Comparison of ENCODE assay signal across 11 cellular contexts in the genomic region with DNA sequence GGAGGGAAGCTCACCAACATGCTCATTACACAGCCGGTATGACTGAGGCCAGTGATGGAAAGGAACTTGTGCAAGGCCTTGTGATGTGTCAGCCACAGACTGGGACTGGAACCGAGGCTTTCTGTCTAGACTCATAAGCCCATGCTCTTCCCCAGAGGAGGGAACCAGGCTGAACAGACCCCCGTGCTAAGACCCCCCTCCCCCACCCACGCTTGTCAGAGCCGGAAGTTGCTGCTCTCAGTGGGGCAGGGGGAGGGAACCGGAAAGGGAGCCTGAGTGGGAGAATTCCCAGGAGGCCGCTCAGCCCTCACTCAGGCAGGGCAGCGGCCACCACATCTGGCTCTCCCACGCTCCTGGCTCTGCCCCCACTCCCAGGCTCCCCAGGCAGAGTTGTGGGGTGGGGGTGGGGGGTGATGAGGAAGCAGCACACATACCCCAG. TPM values are rescaled to one million over a fixed set of nuclear protein-coding genes. Genes with fewer than 3 reads are reported as not detected.
DNase-seq lines count a peak whose midpoint lies in the region; ATAC-seq, FAIRE-seq and TF ChIP-seq lines count a peak whose summit lies in the region.
"Had no signal": no experiment of that assay in that cellular context is flagged by ENCODE, and none has a peak within 500 bp of the region (broad histone marks: within the 10 kb centered on the region; RNA-seq: fewer than 3 reads in every experiment).

No MANE protein-coding gene starts in this region.

- H3K9me3 ChIP-seq in ascending aorta, result no peaks in the 10 kb centered on the region
- H3K9me3 ChIP-seq in kidney (ENCODE audit: control insufficient read depth in 1 of 2, low read length in 2 of 2), result no peaks in the 10 kb centered on the region
- no peaks in the 10 kb centered on the region for H3K9me3 ChIP-seq in thoracic aorta

- peaks cover 13% of the 10 kb centered on the region for H3K27me3 ChIP-seq in GM23338 (ENCODE audit: insufficient read depth)
- no peaks in the 10 kb centered on the region for H3K27me3 ChIP-seq in ascending aorta
- H3K27me3 ChIP-seq in thoracic aorta (replicated peaks; ENCODE audit: insufficient read depth), result no peaks in the 10 kb centered on the region

- intact Hi-C loops in ascending aorta (cut with DNase I), result loop anchor here (2.0 to 10.0 kb wide), 3 partner anchors 17 to 625 kb away; no protein-coding TSS in a partner anchor
- intact Hi-C loops in kidney (cut with DNase I), result no loop called here

- H3K9ac ChIP-seq in kidney (ENCODE audit: low read length in 2 of 2), result no peak overlapping the region

- no peaks in the 10 kb centered on the region for H3K79me2 ChIP-seq in GM23338 (replicated peaks; ENCODE audit: insufficient read depth)

- 0 out of 2 replicates have a peak, but pooled peaks cover 4% of the 10 kb centered on the region for H3F3A ChIP-seq in GM23338 (replicated peaks; ENCODE audit: low read depth)

- H3K27ac ChIP-seq in GM23338 (ENCODE audit: low read depth) (no peak overlapping the region), ascending aorta (peak overlapping the region; percentile 98 to 99), kidney (ENCODE audit: low read depth in 2 of 2, low read length in 2 of 2) (peak overlapping the region; percentile 69 to 82), thoracic aorta (peak overlapping the region; percentile 88 to 94)

- H3K4me1 Mint-ChIP-seq in GM23338, result peaks cover 34% of the 10 kb centered on the region

- no peak overlapping the region for H3K4me2 ChIP-seq in GM23338

- DNase-seq in GM23338 (ENCODE audit: low spot score) (peak; percentile 34), ascending aorta (ENCODE audit: low spot score in 2 of 2) (peak in 1 of 2 donors; percentile 83), kidney (no peak), thoracic aorta (ENCODE audit: low spot score) (no peak), NCI-H1092 treated with DMSO at 0.1 percent for 48 hours (lab: John Stamatoyannopoulos, UW) (no peak), AML-193 (lab: John Stamatoyannopoulos, UW) (no peak)
- DNase-seq: activated gamma-delta T cell, naive B cell, NCI-H2227 treated with DMSO at 0.1 percent for 48 hours had no signal

- no peaks in the 10 kb centered on the region for H3K9me3 Mint-ChIP-seq in GM23338
- H3K9me3 Mint-ChIP-seq: naive B cell had no signal

- peaks cover 13% of the 10 kb centered on the region; the same call in 1 of the 2 replicates for H3K4me1 ChIP-seq in GM23338 (ENCODE audit: insufficient read depth)
- peaks cover 28 to 61% of the 10 kb centered on the region in 2 donors for H3K4me1 ChIP-seq in ascending aorta
- peaks cover 11 to 14% of the 10 kb centered on the region in 2 donors for H3K4me1 ChIP-seq in kidney (ENCODE audit: control insufficient read depth in 1 of 2, insufficient read depth in 1 of 2, low read depth in 1 of 2, low read length in 2 of 2)
- peaks cover 39 to 76% of the 10 kb centered on the region in 2 donors for H3K4me1 ChIP-seq in thoracic aorta (ENCODE audit: control insufficient read depth in 1 of 2, low read depth in 2 of 2)

- H3K36me3 ChIP-seq in GM23338 (ENCODE audit: insufficient read depth), result no peaks in the 10 kb centered on the region
- H3K36me3 ChIP-seq in ascending aorta, result no peaks in the 10 kb centered on the region
- H3K36me3 ChIP-seq in kidney (ENCODE audit: control insufficient read depth in 1 of 2, insufficient read depth in 2 of 2, low read length in 2 of 2), result no peaks in the 10 kb centered on the region
- no peaks in the 10 kb centered on the region for H3K36me3 ChIP-seq in thoracic aorta

- no peak overlapping the region for H2AFZ ChIP-seq in GM23338

- H3K27me3 Mint-ChIP-seq in GM23338 (ENCODE audit: insufficient read depth, low read depth, poor library complexity), result peaks cover 25% of the 10 kb centered on the region

- TF ChIP-seq CTCF in GM23338 (conservative IDR thresholded peaks at IDR 0.05; ENCODE audit: low read depth in 2 of 2) (no peak), ascending aorta (IDR thresholded peaks at IDR 0.05) (no peak), kidney (IDR thresholded peaks at IDR 0.05; ENCODE audit: borderline replicate concordance, extremely low read depth, insufficient read depth) (no peak), thoracic aorta (IDR thresholded peaks at IDR 0.05) (no peak)

- H3K9me2 ChIP-seq in GM23338 (ENCODE audit: insufficient read depth), result no peaks in the 10 kb centered on the region

- ATAC-seq in GM23338 (no peak), thoracic aorta (ENCODE audit: insufficient number of reproducible peaks, low FRiP score, low read depth) (no peak), HG03095 (IDR thresholded peaks at IDR 0.05; ENCODE audit: unreplicated experiment) (no peak), HG02588 (IDR thresholded peaks at IDR 0.05; ENCODE audit: unreplicated experiment) (no peak)

- FAIRE-seq in kidney (lab: Jason Lieb, UNC), result no peak

- no peaks in the 10 kb centered on the region for H3K36me3 Mint-ChIP-seq in GM23338 (ENCODE audit: low read depth)
- H3K36me3 Mint-ChIP-seq: naive B cell had no signal

- H3K4me3 Mint-ChIP-seq in GM23338, result no peak overlapping the region

- no peaks in the 10 kb centered on the region; the same call in 1 of the 2 replicates for H4K20me1 ChIP-seq in GM23338 (replicated peaks; ENCODE audit: insufficient read depth)

- no peak overlapping the region for H3K4me3 ChIP-seq in GM23338
- no peak overlapping the region for H3K4me3 ChIP-seq in ascending aorta
- H3K4me3 ChIP-seq in kidney (ENCODE audit: low read length in 2 of 2), result no peak overlapping the region
- H3K4me3 ChIP-seq in thoracic aorta, result no peak overlapping the region

- H3K27ac Mint-ChIP-seq in GM23338, result no peak overlapping the region

TF ChIP-seq in GM23338, 12 proteins besides CTCF, POLR2A, EP300 and RAD21:
- no peak for TF ChIP-seq EZH2phosphoT487 (IDR thresholded peaks at IDR 0.05; ENCODE audit: unreplicated experiment)
- TF ChIP-seq POLR2AphosphoS5 (IDR thresholded peaks at IDR 0.05; ENCODE audit: low read depth), result no peak
- TF ChIP-seq NANOG (IDR thresholded peaks at IDR 0.05; ENCODE audit: borderline replicate concordance), result no peak
- TF ChIP-seq ZNF114 (CRISPR knock-in tag; IDR thresholded peaks at IDR 0.05), result no peak
- TF ChIP-seq, protein P1, sequence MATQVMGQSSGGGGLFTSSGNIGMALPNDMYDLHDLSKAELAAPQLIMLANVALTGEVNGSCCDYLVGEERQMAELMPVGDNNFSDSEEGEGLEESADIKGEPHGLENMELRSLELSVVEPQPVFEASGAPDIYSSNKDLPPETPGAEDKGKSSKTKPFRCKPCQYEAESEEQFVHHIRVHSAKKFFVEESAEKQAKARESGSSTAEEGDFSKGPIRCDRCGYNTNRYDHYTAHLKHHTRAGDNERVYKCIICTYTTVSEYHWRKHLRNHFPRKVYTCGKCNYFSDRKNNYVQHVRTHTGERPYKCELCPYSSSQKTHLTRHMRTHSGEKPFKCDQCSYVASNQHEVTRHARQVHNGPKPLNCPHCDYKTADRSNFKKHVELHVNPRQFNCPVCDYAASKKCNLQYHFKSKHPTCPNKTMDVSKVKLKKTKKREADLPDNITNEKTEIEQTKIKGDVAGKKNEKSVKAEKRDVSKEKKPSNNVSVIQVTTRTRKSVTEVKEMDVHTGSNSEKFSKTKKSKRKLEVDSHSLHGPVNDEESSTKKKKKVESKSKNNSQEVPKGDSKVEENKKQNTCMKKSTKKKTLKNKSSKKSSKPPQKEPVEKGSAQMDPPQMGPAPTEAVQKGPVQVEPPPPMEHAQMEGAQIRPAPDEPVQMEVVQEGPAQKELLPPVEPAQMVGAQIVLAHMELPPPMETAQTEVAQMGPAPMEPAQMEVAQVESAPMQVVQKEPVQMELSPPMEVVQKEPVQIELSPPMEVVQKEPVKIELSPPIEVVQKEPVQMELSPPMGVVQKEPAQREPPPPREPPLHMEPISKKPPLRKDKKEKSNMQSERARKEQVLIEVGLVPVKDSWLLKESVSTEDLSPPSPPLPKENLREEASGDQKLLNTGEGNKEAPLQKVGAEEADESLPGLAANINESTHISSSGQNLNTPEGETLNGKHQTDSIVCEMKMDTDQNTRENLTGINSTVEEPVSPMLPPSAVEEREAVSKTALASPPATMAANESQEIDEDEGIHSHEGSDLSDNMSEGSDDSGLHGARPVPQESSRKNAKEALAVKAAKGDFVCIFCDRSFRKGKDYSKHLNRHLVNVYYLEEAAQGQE (IDR thresholded peaks at IDR 0.05; ENCODE audit: unreplicated experiment), result no peak
- TF ChIP-seq STAT1 (IDR thresholded peaks at IDR 0.05; ENCODE audit: unreplicated experiment), result no peak
- TF ChIP-seq, protein P2, sequence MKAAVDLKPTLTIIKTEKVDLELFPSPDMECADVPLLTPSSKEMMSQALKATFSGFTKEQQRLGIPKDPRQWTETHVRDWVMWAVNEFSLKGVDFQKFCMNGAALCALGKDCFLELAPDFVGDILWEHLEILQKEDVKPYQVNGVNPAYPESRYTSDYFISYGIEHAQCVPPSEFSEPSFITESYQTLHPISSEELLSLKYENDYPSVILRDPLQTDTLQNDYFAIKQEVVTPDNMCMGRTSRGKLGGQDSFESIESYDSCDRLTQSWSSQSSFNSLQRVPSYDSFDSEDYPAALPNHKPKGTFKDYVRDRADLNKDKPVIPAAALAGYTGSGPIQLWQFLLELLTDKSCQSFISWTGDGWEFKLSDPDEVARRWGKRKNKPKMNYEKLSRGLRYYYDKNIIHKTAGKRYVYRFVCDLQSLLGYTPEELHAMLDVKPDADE (IDR thresholded peaks at IDR 0.05), result no peak
- no peak for TF ChIP-seq JUNB (IDR thresholded peaks at IDR 0.05; ENCODE audit: unreplicated experiment)

RNA-seq across cellular contexts. Expression of gene PDGFRB, which starts 4.1 kb away (rescaled TPM):
- 7.1 and 11.3 TPM in 2 replicates for total RNA-seq in GM23338 (2014; rRNA removed; shearing (Covaris generic))
- polyA plus RNA-seq in GM23338 (2016; fragmentation: Nextera tagmentation; extraction: Ambion mirVana), result 4.1 and 4.5 TPM in 2 replicates
- 341 TPM for total RNA-seq in ascending aorta
- total RNA-seq in kidney, result 104 TPM
- polyA plus RNA-seq in kidney (ENCODE audit: insufficient read depth, low read depth, low replicate concordance), result 50.4 TPM
- 100 to 1,000 TPM; 362 to 421 TPM for total RNA-seq in thoracic aorta

RNA-seq across cellular contexts. Expression of gene CDX1, which starts 6.8 kb away (rescaled TPM):
- not detected in 2 replicates for total RNA-seq in GM23338 (2014; rRNA removed; shearing (Covaris generic))
- polyA plus RNA-seq in GM23338 (2016; fragmentation: Nextera tagmentation; extraction: Ambion mirVana) (not detected in 2 replicates), kidney (ENCODE audit: insufficient read depth, low read depth, low replicate concordance) (0.39 TPM)
- total RNA-seq in ascending aorta (not detected), kidney (not detected), thoracic aorta (not detected)

RNA-seq across cellular contexts. Expression of gene SLC6A7, which starts 30.1 kb away (rescaled TPM):
- total RNA-seq in GM23338 (2014; rRNA removed; shearing (Covaris generic)), result not detected in 2 replicates
- polyA plus RNA-seq in GM23338 (2016; fragmentation: Nextera tagmentation; extraction: Ambion mirVana) (not detected in 2 replicates), kidney (ENCODE audit: insufficient read depth, low read depth, low replicate concordance) (not detected)
- total RNA-seq in ascending aorta (not detected), kidney (not detected), thoracic aorta (not detected)
